In genomic region chr11:2269601-2270321, GRCh38 we compare ENCODE assay signal across 8 cellular contexts. TPM values are rescaled to one million over a fixed set of nuclear protein-coding genes. Genes with fewer than 3 reads are reported as not detected.
DNase-seq lines count a peak whose midpoint lies in the region; ATAC-seq and TF ChIP-seq lines count a peak whose summit lies in the region.

No MANE protein-coding gene starts in this region.

- H3K36me3 ChIP-seq in iPS-20b (ENCODE audit: insufficient read depth, low read depth, low read length): no peaks in the 10 kb centered on the region

- H3K27ac Mint-ChIP-seq in MCF 10A (ENCODE audit: low read depth, unreplicated experiment): no peak overlapping the region

- intact Hi-C loops in MCF 10A (cut with micrococcal nuclease): no loop called here

- H3K4me1 Mint-ChIP-seq in MCF 10A (ENCODE audit: insufficient read depth, unreplicated experiment): no peaks in the 10 kb centered on the region

- POLR2A ChIA-PET in MCF 10A (lab: Yijun Ruan, JAX): interaction anchor here (0.5 kb wide), 1 partner anchor 156 kb away, joined by 3 read pairs; no protein-coding TSS in a partner anchor

- peaks cover 100% of the 10 kb centered on the region for H3K27me3 ChIP-seq in iPS-20b (ENCODE audit: insufficient read depth, low read length)

- H3K27me3 Mint-ChIP-seq in MCF 10A (ENCODE audit: insufficient read depth, unreplicated experiment): peaks cover 11% of the 10 kb centered on the region

- no peaks in the 10 kb centered on the region for H3K4me1 ChIP-seq in iPS-20b (ENCODE audit: insufficient read depth, low read length)

- DNase-seq in GM03348 (ENCODE audit: low spot score): peak; percentile 40
- peak; percentile 35 for DNase-seq in NOMO-1 treated with dmso at 0.1 percent for 144 hours (lab: John Stamatoyannopoulos, UW; ENCODE audit: unreplicated experiment)
- no peak for DNase-seq in MCF 10A (ENCODE audit: unreplicated experiment)
- peak; percentile 43 for DNase-seq in stimulated activated CD4-positive, alpha-beta T cell treated with anti-CD3 and anti-CD28 coated beads, Interleukin-12 subunit alpha, Interleukin-12 subunit beta, amount 100 ng/mL, for 4 hours
- DNase-seq in glomerular visceral epithelial cell (ENCODE audit: extremely low spot score): no peak
- DNase-seq in dedifferentiated amniotic fluid mesenchymal stem cell (ENCODE audit: extremely low spot score): no peak

- no peaks in the 10 kb centered on the region for H3K9me3 ChIP-seq in iPS-20b (ENCODE audit: insufficient read depth, low read depth, low read length)

- H3K27ac ChIP-seq in iPS-20b (ENCODE audit: low read length): no peak overlapping the region

- H3K36me3 Mint-ChIP-seq in MCF 10A (ENCODE audit: insufficient read depth, unreplicated experiment): no peaks in the 10 kb centered on the region

- H3K9ac ChIP-seq in iPS-20b (ENCODE audit: low read depth, low read length): no peak overlapping the region

- no peak for ATAC-seq in GM21528 (IDR thresholded peaks at IDR 0.05; ENCODE audit: low FRiP score, unreplicated experiment)

- no peak for TF ChIP-seq CTCF in MCF 10A (IDR thresholded peaks at IDR 0.05; ENCODE audit: unreplicated experiment)

- H3K4me3 ChIP-seq in iPS-20b (ENCODE audit: low read length): peak overlapping the region; percentile 52; the same call in 1 of the 2 replicates

- BruUV-seq in MCF 10A (replicated peaks; lab: Mats Ljungman, UMichigan): no TSS peak

- CTCF ChIA-PET in MCF 10A (lab: Yijun Ruan, JAX): no interaction called here

- peak overlapping the region; percentile 71 for H3K4me3 Mint-ChIP-seq in MCF 10A (ENCODE audit: unreplicated experiment)

- no peaks in the 10 kb centered on the region for H3K9me3 Mint-ChIP-seq in MCF 10A (ENCODE audit: unreplicated experiment)

RNA-seq across cellular contexts. Expression of gene ASCL2, which starts 0.6 kb away (rescaled TPM):
- total RNA-seq in MCF 10A (2022): not detected in 2 replicates

RNA-seq across cellular contexts. Expression of gene C11orf21, which starts 32.0 kb away (rescaled TPM):
- total RNA-seq in MCF 10A (2022): not detected in 2 replicates

RNA-seq across cellular contexts. Expression of gene TSPAN32, which starts 32.1 kb away (rescaled TPM):
- not detected in 2 replicates for total RNA-seq in MCF 10A (2022)

Comparison
In these comparisons a context has a peak if more than half of its experiments do, and no peak if none do; other contexts are left out.
1. DNase-seq: peak in GM03348 (single experiment), NOMO-1 treated with dmso at 0.1 percent for 144 hours (single experiment) and stimulated activated CD4-positive, alpha-beta T cell treated with anti-CD3 and anti-CD28 coated beads, Interleukin-12 subunit alpha, Interleukin-12 subunit beta, amount 100 ng/mL, for 4 hours (single experiment); none in MCF 10A (single experiment), glomerular visceral epithelial cell (single experiment) and dedifferentiated amniotic fluid mesenchymal stem cell (single experiment).